ENCODE assay signal across 27 cellular contexts in genomic region chr19:6045108-6045507, GRCh38.
DNase-seq lines count a peak whose midpoint lies in the region; ATAC-seq and TF ChIP-seq lines count a peak whose summit lies in the region.
"Had no signal": no experiment of that assay in that cellular context is flagged by ENCODE, and none has a peak within 500 bp of the region (broad histone marks: within the 10 kb centered on the region; RNA-seq: fewer than 3 reads in every experiment).

No MANE protein-coding gene starts in this region.

- no peak for TF ChIP-seq CTCF in chondrocyte (IDR thresholded peaks at IDR 0.05)

- no peak overlapping the region for H2BK15ac ChIP-seq in neuronal stem cell (ENCODE audit: low read length)

- peaks cover 0 to 3% of the 10 kb centered on the region in 2 donors for H3K4me1 ChIP-seq in neuronal stem cell (ENCODE audit: control insufficient read depth in 2 of 2, insufficient read depth in 1 of 2, low read depth in 1 of 2, low read length in 2 of 2)

- no peak overlapping the region for H3K23ac ChIP-seq in neuronal stem cell (ENCODE audit: low read depth, low read length, poor library complexity)

- no peak overlapping the region for H2AFZ ChIP-seq in neuronal stem cell (ENCODE audit: low read length)

- H4K8ac ChIP-seq in neuronal stem cell (ENCODE audit: low read depth, low read length): no peak overlapping the region

- H2BK12ac ChIP-seq in neuronal stem cell (ENCODE audit: low read length): no peak overlapping the region

- no CpG with 5 or more reads among the region's 7 CpGs for WGBS in neuronal stem cell (ENCODE audit: extremely low coverage in 2 of 2, insufficient read length in 2 of 2, insufficient replicate concordance in 1 of 2), 2 donors

- H3K4ac ChIP-seq in neuronal stem cell (ENCODE audit: low read length): no peak overlapping the region

- no peaks in the 10 kb centered on the region for H3K27me3 Mint-ChIP-seq in chondrocyte (ENCODE audit: low read depth)
- H3K27me3 Mint-ChIP-seq: B cell had no signal

- H3K4me1 Mint-ChIP-seq in chondrocyte (ENCODE audit: low read depth): peaks cover 11% of the 10 kb centered on the region

- H2BK120ac ChIP-seq in neuronal stem cell (ENCODE audit: low read depth, low read length): no peak overlapping the region

- H3K9me3 ChIP-seq in neuronal stem cell (replicated peaks in 1 of 2; ENCODE audit: control insufficient read depth in 2 of 2, insufficient read depth in 1 of 2, low read depth in 1 of 2, low read length in 2 of 2): peaks cover 0 to 5% of the 10 kb centered on the region in 2 donors
- H3K9me3 ChIP-seq: Caco-2 had no signal

- ATAC-seq in HG03159 (IDR thresholded peaks at IDR 0.05; ENCODE audit: unreplicated experiment): no peak
- ATAC-seq: CD8-positive, alpha-beta T cell; HCT116 had no signal

- no peak overlapping the region for H3K27ac Mint-ChIP-seq in chondrocyte (ENCODE audit: unreplicated experiment)
- H3K27ac Mint-ChIP-seq: B cell; CD8-positive, alpha-beta T cell had no signal

- peaks cover 1% of the 10 kb centered on the region for H3K9me3 Mint-ChIP-seq in chondrocyte (ENCODE audit: low read depth)
- H3K9me3 Mint-ChIP-seq: CD8-positive, alpha-beta T cell had no signal

- H3K36me3 ChIP-seq in neuronal stem cell (replicated peaks in 1 of 2; ENCODE audit: control insufficient read depth in 2 of 2, insufficient read depth in 2 of 2, low read length in 2 of 2): peaks cover 2 to 40% of the 10 kb centered on the region in 2 donors

- H3K9ac ChIP-seq in neuronal stem cell (ENCODE audit: low read depth, low read length, poor library complexity): peak overlapping the region; percentile 12

- no peaks in the 10 kb centered on the region for H3K27me3 ChIP-seq in neuronal stem cell (ENCODE audit: control insufficient read depth in 3 of 3, insufficient read depth in 3 of 3, low read depth in 1 of 3, low read length in 3 of 3)

- peak; percentile 42 for DNase-seq in activated CD8-positive, alpha-beta memory T cell treated with anti-CD3 and anti-CD28 coated beads for 24 hours
- DNase-seq in activated CD8-positive, alpha-beta memory T cell treated with anti-CD3 and anti-CD28 coated beads, Interleukin-2, amount 50 U/mL, for 4 hours: no peak
- DNase-seq in chondrocyte (ENCODE audit: low spot score) (peak; percentile 38), neuronal stem cell (ENCODE audit: low spot score) (no peak), ureter (ENCODE audit: low spot score) (peak; percentile 23), ecto neural progenitor cell (ENCODE audit: low spot score) (no peak)
- DNase-seq in central memory CD4-positive, alpha-beta T cell: no peak
- DNase-seq: Caco-2, DMS79 treated with DMSO at 0.1 percent for 48 hours, GF-D8, Karpas-422, NCI-H1092, NCI-H1417 treated with DMSO at 0.1 percent for 48 hours, NCI-H1694 treated with DMSO at 0.1 percent for 48 hours, NCI-H2081, NCI-H226, NCI-H510A, NCI-H69, RPMI8226, SHP77 had no signal

- no peak overlapping the region for H3K4me2 ChIP-seq in neuronal stem cell (ENCODE audit: insufficient read depth, low read length, poor library complexity, severe bottlenecking)

- no peak overlapping the region for H4K91ac ChIP-seq in neuronal stem cell (ENCODE audit: low read depth, low read length, poor library complexity)

- H3K4me3 Mint-ChIP-seq in chondrocyte (ENCODE audit: unreplicated experiment): no peak overlapping the region
- H3K4me3 Mint-ChIP-seq: B cell; CD8-positive, alpha-beta T cell had no signal

- H3K27ac ChIP-seq in neuronal stem cell (replicated peaks; ENCODE audit: low read length): no peak overlapping the region
- H3K27ac ChIP-seq: 22Rv1, C4-2B, HL-60 had no signal

- peaks cover 1% of the 10 kb centered on the region for H3K36me3 Mint-ChIP-seq in chondrocyte (ENCODE audit: low read depth)

- no peak overlapping the region for H2AK5ac ChIP-seq in neuronal stem cell (ENCODE audit: low read depth, low read length)

- no peak overlapping the region for H3K4me3 ChIP-seq in neuronal stem cell (ENCODE audit: low read length in 2 of 2)

- H3K79me1 ChIP-seq in neuronal stem cell (ENCODE audit: low read depth, low read length): peaks cover 4% of the 10 kb centered on the region

- H3K14ac ChIP-seq in neuronal stem cell (ENCODE audit: low read length): no peak overlapping the region

- H2BK5ac ChIP-seq in neuronal stem cell (ENCODE audit: low read length): no peak overlapping the region

- no peak overlapping the region for H3K18ac ChIP-seq in neuronal stem cell (ENCODE audit: low read length)

Comparison
In these comparisons a context has a peak if more than half of its experiments do, and no peak if none do; other contexts are left out.
1. DNase-seq: peak in activated CD8-positive, alpha-beta memory T cell treated with anti-CD3 and anti-CD28 coated beads for 24 hours (single experiment), chondrocyte (single experiment) and ureter (single experiment); none in activated CD8-positive, alpha-beta memory T cell treated with anti-CD3 and anti-CD28 coated beads, Interleukin-2, amount 50 U/mL, for 4 hours (single experiment), neuronal stem cell (single experiment), ecto neural progenitor cell (single experiment) and central memory CD4-positive, alpha-beta T cell (single experiment).